Comparison of ENCODE assay signal across 25 cellular contexts in the genomic region with DNA sequence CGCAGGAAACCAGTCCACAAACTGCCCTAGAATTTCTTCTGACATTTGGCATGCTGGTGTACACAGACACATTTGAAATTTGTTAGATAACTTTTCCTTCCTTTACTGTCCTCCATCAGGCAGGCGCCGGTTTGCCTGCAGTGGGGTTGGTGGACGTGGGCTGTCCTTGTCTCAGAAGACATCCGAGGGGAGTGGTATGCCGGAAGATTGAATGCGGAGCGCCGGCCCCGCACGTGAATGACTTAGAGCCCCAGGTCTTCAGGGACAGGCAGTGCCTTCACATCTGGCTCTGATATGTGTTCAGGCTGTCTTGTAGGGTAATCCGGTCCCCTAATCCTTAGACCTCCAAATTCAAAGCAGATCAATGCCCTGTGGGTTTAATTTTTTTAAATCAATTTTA. TPM values are rescaled to one million over a fixed set of nuclear protein-coding genes. Genes with fewer than 3 reads are reported as not detected.
"Had no signal": no experiment of that assay in that cellular context is flagged by ENCODE, and none has a peak within 500 bp of the region (broad histone marks: within the 10 kb centered on the region; RNA-seq: fewer than 3 reads in every experiment).

No MANE protein-coding gene starts in this region.

- H3K27me3 ChIP-seq: dorsolateral prefrontal cortex, gastrocnemius medialis, neutrophil, ovary, right atrium auricular region, sigmoid colon, stomach had no signal

- H3K27ac Mint-ChIP-seq: memory B cell, mesothelial cell of epicardium, nephron progenitor cell had no signal

- H3K36me3 ChIP-seq: gastrocnemius medialis, left ventricle myocardium inferior, ovary, right atrium auricular region, thoracic aorta had no signal

- H3K9me3 Mint-ChIP-seq: memory B cell had no signal

- DNase-seq: cortex of kidney; dorsolateral prefrontal cortex; effector CD8-positive, alpha-beta T cell; gastrocnemius medialis; islet precursor cell; left cardiac atrium; left ventricle myocardium inferior; lower lobe of right lung; nephron progenitor cell; ovary; sigmoid colon; stimulated activated CD4-positive, alpha-beta T cell treated with anti-CD3 and anti-CD28 coated beads, Interleukin-2, amount 100 ng/mL, for 24 hours; stimulated activated CD4-positive, alpha-beta T cell treated with anti-CD3 and anti-CD28 coated beads, Interleukin-4, amount 100 ng/mL, for 4 hours; stimulated activated naive CD4-positive, alpha-beta T cell; stomach; substantia nigra; trophoblast cell had no signal

- H3K4me3 Mint-ChIP-seq: memory B cell, mesothelial cell of epicardium, nephron progenitor cell had no signal

- H3K4me1 Mint-ChIP-seq: mesothelial cell of epicardium had no signal

- H3K27me3 Mint-ChIP-seq: memory B cell had no signal

- H3K4me1 ChIP-seq: left ventricle myocardium inferior, lower lobe of right lung, right atrium auricular region, sigmoid colon had no signal

- ATAC-seq: esophagus mucosa, gastrocnemius medialis, left cardiac atrium, lower lobe of right lung had no signal

- H3K9me3 ChIP-seq: gastrocnemius medialis, lower lobe of right lung, neutrophil, ovary, right atrium auricular region, sigmoid colon, thoracic aorta had no signal

- H3K4me3 ChIP-seq: gastrocnemius medialis, left ventricle myocardium inferior, lower lobe of right lung, ovary, right atrium auricular region, sigmoid colon, skin epidermis, stomach, thoracic aorta had no signal

- H3K27ac ChIP-seq: gastrocnemius medialis, left ventricle myocardium inferior, lower lobe of right lung, neutrophil, ovary, right atrium auricular region, sigmoid colon, skin epidermis, stomach, thoracic aorta had no signal

RNA-seq across cellular contexts. Expression of a gene that starts 27.6 kb away (rescaled TPM):
- polyA plus RNA-seq: fibroblast of lung had no signal
